ENCODE assay signal across 8 cellular contexts in the genomic region with DNA sequence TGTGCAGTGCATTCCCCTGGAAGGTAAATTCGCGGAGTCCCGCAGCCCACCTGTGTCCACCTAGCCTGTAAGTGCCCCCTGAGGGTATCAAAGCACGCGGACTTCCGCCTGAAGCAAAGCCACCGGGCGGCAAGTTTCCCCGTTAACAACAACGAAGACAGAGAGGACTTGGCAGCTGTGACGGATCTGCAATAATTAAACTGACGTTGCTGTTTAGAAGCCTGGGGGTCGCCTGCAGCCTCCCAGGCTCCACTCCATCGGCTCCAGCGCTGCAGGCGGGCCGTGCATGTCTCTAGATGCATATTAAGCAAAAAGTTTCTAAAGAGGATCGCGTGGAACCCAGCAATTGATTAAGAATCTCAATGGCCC. TPM values are rescaled to one million over a fixed set of nuclear protein-coding genes. Genes with fewer than 3 reads are reported as not detected.
A peak's percentile ranks its signal among the peaks of the same experiment; 100 is the strongest.
DNase-seq lines count a peak whose midpoint lies in the region; ATAC-seq, FAIRE-seq and TF ChIP-seq lines count a peak whose summit lies in the region.

No MANE protein-coding gene starts in this region.

- H3K36me3 ChIP-seq in kidney (ENCODE audit: control insufficient read depth in 1 of 2, insufficient read depth in 2 of 2, low read length in 2 of 2): no peaks in the 10 kb centered on the region

- DNase-seq in NCI-H1436 (lab: John Stamatoyannopoulos, UW) (peak; percentile 64), NCI-H1436 treated with DMSO at 0.1 percent for 48 hours (lab: John Stamatoyannopoulos, UW) (no peak), MV-4-11 (lab: John Stamatoyannopoulos, UW) (peak; percentile 41), astrocyte of the spinal cord (ENCODE audit: low read depth, low spot score) (no peak), kidney (peak; percentile 77), EL (no peak)
- no peak for DNase-seq in stimulated activated naive CD8-positive, alpha-beta T cell treated with anti-CD3 and anti-CD28 coated beads, Interleukin-15, amount 100 ng/mL, for 72 hours

- H3K9me3 Mint-ChIP-seq in stimulated activated naive CD8-positive, alpha-beta T cell treated with anti-CD3 and anti-CD28 coated beads, Interleukin-15, amount 100 ng/mL, for 72 hours: no peaks in the 10 kb centered on the region

- H3K4me3 ChIP-seq in astrocyte of the spinal cord (ENCODE audit: low read depth, low read length) (peak overlapping the region; percentile 55), kidney (ENCODE audit: low read length in 2 of 2) (peak overlapping the region; percentile 71 to 73)

- intact Hi-C loops in kidney (cut with DNase I): no loop called here

- H3K4me1 ChIP-seq in kidney (ENCODE audit: control insufficient read depth in 1 of 2, insufficient read depth in 1 of 2, low read depth in 1 of 2, low read length in 2 of 2): peaks cover 7 to 15% of the 10 kb centered on the region in 2 donors

- TF ChIP-seq CTCF in astrocyte of the spinal cord (IDR thresholded peaks at IDR 0.05; ENCODE audit: low read depth, low read length) (no peak), kidney (IDR thresholded peaks at IDR 0.05; ENCODE audit: borderline replicate concordance, extremely low read depth, insufficient read depth) (no peak)

- H3K27ac ChIP-seq in kidney (ENCODE audit: low read depth in 2 of 2, low read length in 2 of 2): peak overlapping the region; percentile 28 to 82

- no peaks in the 10 kb centered on the region for H3K27me3 Mint-ChIP-seq in stimulated activated naive CD8-positive, alpha-beta T cell treated with anti-CD3 and anti-CD28 coated beads, Interleukin-15, amount 100 ng/mL, for 72 hours

- H3K4me3 Mint-ChIP-seq in stimulated activated naive CD8-positive, alpha-beta T cell treated with anti-CD3 and anti-CD28 coated beads, Interleukin-15, amount 100 ng/mL, for 72 hours: peak overlapping the region; percentile 96 to 99

- peak overlapping the region; percentile 95 for H3K27ac Mint-ChIP-seq in stimulated activated naive CD8-positive, alpha-beta T cell treated with anti-CD3 and anti-CD28 coated beads, Interleukin-15, amount 100 ng/mL, for 72 hours

- H3K9me3 ChIP-seq in kidney (ENCODE audit: control insufficient read depth in 1 of 2, low read length in 2 of 2): no peaks in the 10 kb centered on the region

- H3K4me1 Mint-ChIP-seq in stimulated activated naive CD8-positive, alpha-beta T cell treated with anti-CD3 and anti-CD28 coated beads, Interleukin-15, amount 100 ng/mL, for 72 hours: peaks cover 40% of the 10 kb centered on the region

- no peak for FAIRE-seq in kidney (lab: Jason Lieb, UNC)

- in situ Hi-C loops in astrocyte of the spinal cord (cut with HindIII; ENCODE audit: low sequenced_read_pairs): no loop called here

- ATAC-seq in GM21786 (IDR thresholded peaks at IDR 0.05; ENCODE audit: unreplicated experiment): peak; percentile 30
- peak; percentile 36 for ATAC-seq in stimulated activated naive CD8-positive, alpha-beta T cell treated with anti-CD3 and anti-CD28 coated beads, Interleukin-15, amount 100 ng/mL, for 72 hours

- H3K9ac ChIP-seq in kidney (ENCODE audit: low read length in 2 of 2): peak overlapping the region; percentile 4 to 72

RNA-seq across cellular contexts. Expression of gene KANK1, which starts 34.8 kb away (rescaled TPM):
- 40.2 TPM for total RNA-seq in kidney
- 34.5 TPM for polyA plus RNA-seq in kidney (ENCODE audit: insufficient read depth, low read depth, low replicate concordance)

Comparison
In these comparisons a context has a peak if more than half of its experiments do, and no peak if none do; other contexts are left out.
1. DNase-seq: peak in NCI-H1436 (single experiment), MV-4-11 (single experiment) and kidney (single experiment); none in NCI-H1436 treated with DMSO at 0.1 percent for 48 hours (single experiment), astrocyte of the spinal cord (single experiment), stimulated activated naive CD8-positive, alpha-beta T cell treated with anti-CD3 and anti-CD28 coated beads, Interleukin-15, amount 100 ng/mL, for 72 hours (0 of 2) and EL (single experiment).